ENCODE assay signal across 8 cellular contexts in the genomic region with DNA sequence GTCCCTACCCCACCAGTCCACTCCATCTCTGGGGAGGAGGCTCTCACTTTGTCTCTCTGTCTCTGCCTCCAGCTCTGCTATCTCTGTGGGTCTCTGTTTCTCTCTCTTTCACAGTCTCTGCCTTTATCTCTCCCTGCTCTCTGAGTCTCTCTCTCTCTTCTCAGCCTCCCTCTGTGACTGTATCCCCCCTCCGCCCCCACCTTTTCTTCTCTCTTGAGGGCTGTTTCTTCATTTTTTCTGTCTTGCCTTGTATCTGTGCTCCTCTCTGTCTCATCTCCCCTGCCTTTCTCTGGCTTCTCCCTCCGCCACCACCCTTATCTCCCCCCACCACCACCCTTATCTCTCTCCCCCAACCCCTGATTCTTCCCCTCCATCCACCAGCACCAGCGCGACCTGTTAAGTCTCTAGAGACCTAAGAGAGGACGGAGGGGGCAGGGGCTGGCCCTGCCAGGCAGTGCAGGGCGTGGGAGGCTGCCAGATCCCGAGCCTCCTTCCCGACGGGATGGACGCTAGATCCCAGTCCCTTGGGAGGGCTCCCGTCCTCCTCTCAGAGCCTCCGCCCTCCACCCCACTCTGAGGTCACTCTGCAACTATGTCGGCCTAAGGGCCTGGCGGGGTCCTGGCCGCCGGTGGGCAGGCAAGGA. TPM values are rescaled to one million over a fixed set of nuclear protein-coding genes. Genes with fewer than 3 reads are reported as not detected.
DNase-seq lines count a peak whose midpoint lies in the region; ATAC-seq and TF ChIP-seq lines count a peak whose summit lies in the region.

No MANE protein-coding gene starts in this region.

- H3K4me3 ChIP-seq in iPS-18c (ENCODE audit: insufficient read depth, low read depth, low read length), result peak overlapping the region; percentile 74

- TF ChIP-seq CTCF in HFFc6 (IDR thresholded peaks at IDR 0.05) (no peak), brain (conservative IDR thresholded peaks at IDR 0.05) (no peak)

- peak overlapping the region; percentile 96 for H3K27ac Mint-ChIP-seq in HFFc6
- peak overlapping the region; percentile 85 to 96 (median 92) for H3K27ac Mint-ChIP-seq in brain
- peak overlapping the region; percentile 32 for H3K27ac Mint-ChIP-seq in stimulated activated naive B cell treated with anti-CD40 and anti-IgM and Interleukin-4, amounts not matched to agents 10 μg/mL and 1 μg/mL and 100 μg/mL, for 72 hours

- H3K9me3 Mint-ChIP-seq in HFFc6, result peaks cover 4% of the 10 kb centered on the region; the same call in 1 of the 2 replicates
- peaks cover 0 to 2% (median 0%) of the 10 kb centered on the region in 5 experiments for H3K9me3 Mint-ChIP-seq in brain
- no peaks in the 10 kb centered on the region for H3K9me3 Mint-ChIP-seq in stimulated activated naive B cell treated with anti-CD40 and anti-IgM and Interleukin-4, amounts not matched to agents 10 μg/mL and 1 μg/mL and 100 μg/mL, for 72 hours

- peak overlapping the region; percentile 99 for H3K4me3 Mint-ChIP-seq in HFFc6
- H3K4me3 Mint-ChIP-seq in brain, result peak overlapping the region; percentile 80 to 95 (median 88)
- H3K4me3 Mint-ChIP-seq in stimulated activated naive B cell treated with anti-CD40 and anti-IgM and Interleukin-4, amounts not matched to agents 10 μg/mL and 1 μg/mL and 100 μg/mL, for 72 hours, result no peak overlapping the region

- H3K27me3 Mint-ChIP-seq in HFFc6 (ENCODE audit: insufficient read depth), result peaks cover 9% of the 10 kb centered on the region
- H3K27me3 Mint-ChIP-seq in brain, result peaks cover 10% of the 10 kb centered on the region
- peaks cover 59 to 87% of the 10 kb centered on the region in 2 donors for H3K27me3 Mint-ChIP-seq in stimulated activated naive B cell treated with anti-CD40 and anti-IgM and Interleukin-4, amounts not matched to agents 10 μg/mL and 1 μg/mL and 100 μg/mL, for 72 hours

- ATAC-seq in stimulated activated naive B cell treated with anti-CD40 and anti-IgM and Interleukin-4, amounts not matched to agents 10 μg/mL and 1 μg/mL and 100 μg/mL, for 72 hours (replicated peaks), result no peak
- ATAC-seq in HG03039 (IDR thresholded peaks at IDR 0.05; ENCODE audit: unreplicated experiment), result no peak

- DNase-seq in HFFc6 (no peak), cortex of kidney (lab: John Stamatoyannopoulos, UW) (no peak), NCI-H774 (lab: John Stamatoyannopoulos, UW) (no peak)
- no peak for DNase-seq in stimulated activated naive B cell treated with anti-CD40 and anti-IgM and Interleukin-4, amounts not matched to agents 10 μg/mL and 1 μg/mL and 100 μg/mL, for 72 hours
- no peak for DNase-seq in activated CD8-positive, alpha-beta memory T cell treated with anti-CD3 and anti-CD28 coated beads for 24 hours

- H3K4me1 Mint-ChIP-seq in HFFc6 (ENCODE audit: low read depth) (peaks cover 66% of the 10 kb centered on the region), brain (peaks cover 58% of the 10 kb centered on the region)
- H3K4me1 Mint-ChIP-seq in stimulated activated naive B cell treated with anti-CD40 and anti-IgM and Interleukin-4, amounts not matched to agents 10 μg/mL and 1 μg/mL and 100 μg/mL, for 72 hours, result peaks cover 8 to 11% of the 10 kb centered on the region in 2 donors

- H3K36me3 Mint-ChIP-seq in HFFc6 (ENCODE audit: low read depth) (peaks cover 51% of the 10 kb centered on the region), brain (peaks cover 7% of the 10 kb centered on the region)
- H3K36me3 Mint-ChIP-seq in stimulated activated naive B cell treated with anti-CD40 and anti-IgM and Interleukin-4, amounts not matched to agents 10 μg/mL and 1 μg/mL and 100 μg/mL, for 72 hours, result no peaks in the 10 kb centered on the region

- H3K9me3 ChIP-seq in iPS-18c (ENCODE audit: control insufficient read depth, insufficient read depth, low read length), result no peaks in the 10 kb centered on the region

RNA-seq across cellular contexts. Expression of gene AXL, which starts 1.0 kb away (rescaled TPM):
- total RNA-seq in HFFc6 (2021; fragmentation: NEBNext Ultra II Directional; extraction: Animal tissue kit (Norgen Biotek cat#: 25700)), result 100 to 1,000 TPM; 419 to 474 (median 458) TPM
- polyA plus RNA-seq in brain (ENCODE audit: insufficient read depth, low read depth, low replicate concordance), result 10.9 TPM

RNA-seq across cellular contexts. Expression of gene CYP2S1, which starts 27.0 kb away (rescaled TPM):
- 1 to 10 TPM in 3 of 6 experiments, under 1 TPM in 3; 0.65 to 1.6 (median 1.1) TPM for total RNA-seq in HFFc6 (2021; fragmentation: NEBNext Ultra II Directional; extraction: Animal tissue kit (Norgen Biotek cat#: 25700))
- polyA plus RNA-seq in brain (ENCODE audit: insufficient read depth, low read depth, low replicate concordance), result 0.54 TPM

RNA-seq across cellular contexts. Expression of gene HNRNPUL1, which starts 44.1 kb away (rescaled TPM):
- 100 to 1,000 TPM; 176 to 245 (median 234) TPM for total RNA-seq in HFFc6 (2021; fragmentation: NEBNext Ultra II Directional; extraction: Animal tissue kit (Norgen Biotek cat#: 25700))
- polyA plus RNA-seq in brain (ENCODE audit: insufficient read depth, low read depth, low replicate concordance), result 329 TPM

Comparison
In these comparisons a context has a peak if more than half of its experiments do, and no peak if none do; other contexts are left out.
1. H3K27ac Mint-ChIP-seq: peak in every context shown above with its lines; median percentile 96 in HFFc6; 92 in brain; 32 in stimulated activated naive B cell treated with anti-CD40 and anti-IgM and Interleukin-4, amounts not matched to agents 10 μg/mL and 1 μg/mL and 100 μg/mL, for 72 hours.
2. H3K4me3 Mint-ChIP-seq: peak in HFFc6 (single experiment) and brain (5 of 5); none in stimulated activated naive B cell treated with anti-CD40 and anti-IgM and Interleukin-4, amounts not matched to agents 10 μg/mL and 1 μg/mL and 100 μg/mL, for 72 hours (0 of 2).